Comparison of ENCODE assay signal across 1 cellular context in the genomic region with DNA sequence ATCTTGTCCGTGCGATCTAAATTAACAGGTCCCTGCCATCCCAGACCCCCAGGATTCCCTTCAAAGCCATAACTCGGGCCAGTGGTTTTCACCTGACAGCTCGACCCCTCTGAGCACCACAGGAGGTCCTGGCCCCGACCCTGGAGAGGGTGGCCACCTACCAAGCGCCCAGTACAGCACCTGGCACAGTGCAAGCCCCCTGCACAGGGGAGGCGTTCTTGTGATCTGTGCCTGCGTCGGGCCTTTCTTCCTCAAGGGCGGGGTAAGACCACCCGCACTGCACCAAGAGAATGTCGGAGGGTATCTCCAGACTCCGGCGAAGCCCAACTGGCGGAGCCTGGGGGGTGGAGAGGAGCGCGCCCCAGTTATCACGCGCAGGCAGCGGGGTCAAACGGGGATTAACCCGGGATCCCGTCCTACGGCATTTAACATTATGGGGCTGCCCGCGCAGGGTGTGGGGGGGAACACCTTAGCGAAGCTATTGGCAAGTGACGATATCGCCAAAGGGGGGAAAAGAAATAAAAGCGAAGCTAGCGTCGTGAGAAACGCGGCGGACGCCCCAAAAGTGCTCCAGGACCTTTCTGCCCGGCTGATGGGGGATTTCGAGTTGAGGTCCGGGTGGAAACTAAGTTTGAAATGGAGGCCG.
TF ChIP-seq lines count a peak whose summit lies in the region.

No MANE protein-coding gene starts in this region.

TF ChIP-seq in HepG2, 621 proteins besides CTCF, POLR2A, EP300 and RAD21 (continues in another document):
- TF ChIP-seq FOXA1 (IDR thresholded peaks at IDR 0.05) (no peak), FOXA1 (CRISPR knock-in tag; IDR thresholded peaks at IDR 0.05) (no peak), PCBP2 (optimal IDR thresholded peaks at IDR 0.05; ENCODE audit: low read depth, low read length, poor library complexity, severe bottlenecking) (no peak), ZNF562 (CRISPR knock-in tag; IDR thresholded peaks at IDR 0.05; ENCODE audit: borderline replicate concordance) (no peak), ZNF740 (CRISPR knock-in tag; IDR thresholded peaks at IDR 0.05) (no peak; the same call in 1 of the 2 replicates), MTF2 (CRISPR knock-in tag; IDR thresholded peaks at IDR 0.05; ENCODE audit: borderline replicate concordance) (no peak; the same call in 1 of the 2 replicates), MYNN (CRISPR knock-in tag; IDR thresholded peaks at IDR 0.05; ENCODE audit: low read depth) (0 out of 2 replicates have a peak, but pooled peaks have one; percentile 14), TAF15 (IDR thresholded peaks at IDR 0.05; ENCODE audit: low read depth, low read length, poor library complexity, severe bottlenecking) (no peak), PRMT3 (CRISPR knock-in tag; IDR thresholded peaks at IDR 0.05; ENCODE audit: borderline replicate concordance, low read depth) (no peak), ZNF7 (CRISPR knock-in tag; IDR thresholded peaks at IDR 0.05) (no peak), ATF1 (CRISPR knock-in tag; IDR thresholded peaks at IDR 0.05) (no peak), SOX5 (CRISPR knock-in tag; IDR thresholded peaks at IDR 0.05; ENCODE audit: borderline replicate concordance) (no peak), AKAP8 (CRISPR knock-in tag; IDR thresholded peaks at IDR 0.05) (no peak), ZNF674 (CRISPR knock-in tag; IDR thresholded peaks at IDR 0.05; ENCODE audit: low read depth) (no peak), THAP7 (CRISPR knock-in tag; IDR thresholded peaks at IDR 0.05) (no peak), ZNF12 (CRISPR knock-in tag; IDR thresholded peaks at IDR 0.05) (no peak), ZNF543 (CRISPR knock-in tag; IDR thresholded peaks at IDR 0.05) (no peak), ZNF253 (CRISPR knock-in tag; IDR thresholded peaks at IDR 0.05; ENCODE audit: borderline replicate concordance) (no peak), ZNF335 (CRISPR knock-in tag; IDR thresholded peaks at IDR 0.05) (no peak), SMARCE1 (IDR thresholded peaks at IDR 0.05; ENCODE audit: borderline replicate concordance) (no peak), ZNF17 (CRISPR knock-in tag; IDR thresholded peaks at IDR 0.05) (peak; percentile 33; the same call in 1 of the 2 replicates), ZNF274 (CRISPR knock-in tag; IDR thresholded peaks at IDR 0.05) (0 out of 2 replicates have a peak, but pooled peaks have one; percentile 67), SNAI1 (CRISPR knock-in tag; IDR thresholded peaks at IDR 0.05; ENCODE audit: borderline replicate concordance) (peak; percentile 28; the same call in 1 of the 2 replicates), HOXA3 (CRISPR knock-in tag; IDR thresholded peaks at IDR 0.05) (no peak), ZNF784 (CRISPR knock-in tag; IDR thresholded peaks at IDR 0.05; ENCODE audit: borderline replicate concordance) (no peak), ZSCAN20 (CRISPR knock-in tag; IDR thresholded peaks at IDR 0.05; ENCODE audit: borderline replicate concordance) (no peak), ISL2 (CRISPR knock-in tag; IDR thresholded peaks at IDR 0.05) (no peak), PHF20 (CRISPR knock-in tag; IDR thresholded peaks at IDR 0.05) (no peak), ZNF772 (CRISPR knock-in tag; IDR thresholded peaks at IDR 0.05) (no peak), MED1 (CRISPR knock-in tag; IDR thresholded peaks at IDR 0.05) (0 out of 2 replicates have a peak, but pooled peaks have one; percentile 0), PITX1 (CRISPR knock-in tag; IDR thresholded peaks at IDR 0.05) (no peak), NR2C2 (CRISPR knock-in tag; IDR thresholded peaks at IDR 0.05; ENCODE audit: borderline replicate concordance) (no peak), PTBP1 (IDR thresholded peaks at IDR 0.05; ENCODE audit: low read depth, low read length, poor library complexity, severe bottlenecking) (peak; percentile 56), ZNF800 (CRISPR knock-in tag; IDR thresholded peaks at IDR 0.05) (no peak), EED (CRISPR knock-in tag; IDR thresholded peaks at IDR 0.05) (no peak), JUNB (CRISPR knock-in tag; IDR thresholded peaks at IDR 0.05; ENCODE audit: borderline replicate concordance) (no peak), GLI4 (CRISPR knock-in tag; IDR thresholded peaks at IDR 0.05; ENCODE audit: borderline replicate concordance) (peak; percentile 68; the same call in 1 of the 2 replicates), ZNF660 (CRISPR knock-in tag; IDR thresholded peaks at IDR 0.05; ENCODE audit: borderline replicate concordance, low read depth) (no peak), ZFP36L2 (CRISPR knock-in tag; IDR thresholded peaks at IDR 0.05) (no peak), ZNF446 (CRISPR knock-in tag; IDR thresholded peaks at IDR 0.05) (no peak), CEBPG (CRISPR knock-in tag; IDR thresholded peaks at IDR 0.05) (no peak), ZNF816 (CRISPR knock-in tag; IDR thresholded peaks at IDR 0.05; ENCODE audit: borderline replicate concordance) (peak; percentile 90), TCF7 (IDR thresholded peaks at IDR 0.05; ENCODE audit: low read depth) (no peak), KDM2A (CRISPR knock-in tag; IDR thresholded peaks at IDR 0.05; ENCODE audit: borderline replicate concordance, low read depth) (no peak), HDAC6 (IDR thresholded peaks at IDR 0.05; ENCODE audit: low read depth, low read length) (no peak), FLYWCH1 (CRISPR knock-in tag; IDR thresholded peaks at IDR 0.05) (no peak)
- TF ChIP-seq, protein P1, sequence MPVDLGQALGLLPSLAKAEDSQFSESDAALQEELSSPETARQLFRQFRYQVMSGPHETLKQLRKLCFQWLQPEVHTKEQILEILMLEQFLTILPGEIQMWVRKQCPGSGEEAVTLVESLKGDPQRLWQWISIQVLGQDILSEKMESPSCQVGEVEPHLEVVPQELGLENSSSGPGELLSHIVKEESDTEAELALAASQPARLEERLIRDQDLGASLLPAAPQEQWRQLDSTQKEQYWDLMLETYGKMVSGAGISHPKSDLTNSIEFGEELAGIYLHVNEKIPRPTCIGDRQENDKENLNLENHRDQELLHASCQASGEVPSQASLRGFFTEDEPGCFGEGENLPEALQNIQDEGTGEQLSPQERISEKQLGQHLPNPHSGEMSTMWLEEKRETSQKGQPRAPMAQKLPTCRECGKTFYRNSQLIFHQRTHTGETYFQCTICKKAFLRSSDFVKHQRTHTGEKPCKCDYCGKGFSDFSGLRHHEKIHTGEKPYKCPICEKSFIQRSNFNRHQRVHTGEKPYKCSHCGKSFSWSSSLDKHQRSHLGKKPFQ (CRISPR knock-in tag; IDR thresholded peaks at IDR 0.05; ENCODE audit: insufficient replicate concordance), result no peak
- TF ChIP-seq, protein P2, sequence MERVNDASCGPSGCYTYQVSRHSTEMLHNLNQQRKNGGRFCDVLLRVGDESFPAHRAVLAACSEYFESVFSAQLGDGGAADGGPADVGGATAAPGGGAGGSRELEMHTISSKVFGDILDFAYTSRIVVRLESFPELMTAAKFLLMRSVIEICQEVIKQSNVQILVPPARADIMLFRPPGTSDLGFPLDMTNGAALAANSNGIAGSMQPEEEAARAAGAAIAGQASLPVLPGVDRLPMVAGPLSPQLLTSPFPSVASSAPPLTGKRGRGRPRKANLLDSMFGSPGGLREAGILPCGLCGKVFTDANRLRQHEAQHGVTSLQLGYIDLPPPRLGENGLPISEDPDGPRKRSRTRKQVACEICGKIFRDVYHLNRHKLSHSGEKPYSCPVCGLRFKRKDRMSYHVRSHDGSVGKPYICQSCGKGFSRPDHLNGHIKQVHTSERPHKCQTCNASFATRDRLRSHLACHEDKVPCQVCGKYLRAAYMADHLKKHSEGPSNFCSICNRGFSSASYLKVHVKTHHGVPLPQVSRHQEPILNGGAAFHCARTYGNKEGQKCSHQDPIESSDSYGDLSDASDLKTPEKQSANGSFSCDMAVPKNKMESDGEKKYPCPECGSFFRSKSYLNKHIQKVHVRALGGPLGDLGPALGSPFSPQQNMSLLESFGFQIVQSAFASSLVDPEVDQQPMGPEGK (CRISPR knock-in tag; IDR thresholded peaks at IDR 0.05), result peak; percentile 19; the same call in 1 of the 2 replicates
- TF ChIP-seq, protein P3, sequence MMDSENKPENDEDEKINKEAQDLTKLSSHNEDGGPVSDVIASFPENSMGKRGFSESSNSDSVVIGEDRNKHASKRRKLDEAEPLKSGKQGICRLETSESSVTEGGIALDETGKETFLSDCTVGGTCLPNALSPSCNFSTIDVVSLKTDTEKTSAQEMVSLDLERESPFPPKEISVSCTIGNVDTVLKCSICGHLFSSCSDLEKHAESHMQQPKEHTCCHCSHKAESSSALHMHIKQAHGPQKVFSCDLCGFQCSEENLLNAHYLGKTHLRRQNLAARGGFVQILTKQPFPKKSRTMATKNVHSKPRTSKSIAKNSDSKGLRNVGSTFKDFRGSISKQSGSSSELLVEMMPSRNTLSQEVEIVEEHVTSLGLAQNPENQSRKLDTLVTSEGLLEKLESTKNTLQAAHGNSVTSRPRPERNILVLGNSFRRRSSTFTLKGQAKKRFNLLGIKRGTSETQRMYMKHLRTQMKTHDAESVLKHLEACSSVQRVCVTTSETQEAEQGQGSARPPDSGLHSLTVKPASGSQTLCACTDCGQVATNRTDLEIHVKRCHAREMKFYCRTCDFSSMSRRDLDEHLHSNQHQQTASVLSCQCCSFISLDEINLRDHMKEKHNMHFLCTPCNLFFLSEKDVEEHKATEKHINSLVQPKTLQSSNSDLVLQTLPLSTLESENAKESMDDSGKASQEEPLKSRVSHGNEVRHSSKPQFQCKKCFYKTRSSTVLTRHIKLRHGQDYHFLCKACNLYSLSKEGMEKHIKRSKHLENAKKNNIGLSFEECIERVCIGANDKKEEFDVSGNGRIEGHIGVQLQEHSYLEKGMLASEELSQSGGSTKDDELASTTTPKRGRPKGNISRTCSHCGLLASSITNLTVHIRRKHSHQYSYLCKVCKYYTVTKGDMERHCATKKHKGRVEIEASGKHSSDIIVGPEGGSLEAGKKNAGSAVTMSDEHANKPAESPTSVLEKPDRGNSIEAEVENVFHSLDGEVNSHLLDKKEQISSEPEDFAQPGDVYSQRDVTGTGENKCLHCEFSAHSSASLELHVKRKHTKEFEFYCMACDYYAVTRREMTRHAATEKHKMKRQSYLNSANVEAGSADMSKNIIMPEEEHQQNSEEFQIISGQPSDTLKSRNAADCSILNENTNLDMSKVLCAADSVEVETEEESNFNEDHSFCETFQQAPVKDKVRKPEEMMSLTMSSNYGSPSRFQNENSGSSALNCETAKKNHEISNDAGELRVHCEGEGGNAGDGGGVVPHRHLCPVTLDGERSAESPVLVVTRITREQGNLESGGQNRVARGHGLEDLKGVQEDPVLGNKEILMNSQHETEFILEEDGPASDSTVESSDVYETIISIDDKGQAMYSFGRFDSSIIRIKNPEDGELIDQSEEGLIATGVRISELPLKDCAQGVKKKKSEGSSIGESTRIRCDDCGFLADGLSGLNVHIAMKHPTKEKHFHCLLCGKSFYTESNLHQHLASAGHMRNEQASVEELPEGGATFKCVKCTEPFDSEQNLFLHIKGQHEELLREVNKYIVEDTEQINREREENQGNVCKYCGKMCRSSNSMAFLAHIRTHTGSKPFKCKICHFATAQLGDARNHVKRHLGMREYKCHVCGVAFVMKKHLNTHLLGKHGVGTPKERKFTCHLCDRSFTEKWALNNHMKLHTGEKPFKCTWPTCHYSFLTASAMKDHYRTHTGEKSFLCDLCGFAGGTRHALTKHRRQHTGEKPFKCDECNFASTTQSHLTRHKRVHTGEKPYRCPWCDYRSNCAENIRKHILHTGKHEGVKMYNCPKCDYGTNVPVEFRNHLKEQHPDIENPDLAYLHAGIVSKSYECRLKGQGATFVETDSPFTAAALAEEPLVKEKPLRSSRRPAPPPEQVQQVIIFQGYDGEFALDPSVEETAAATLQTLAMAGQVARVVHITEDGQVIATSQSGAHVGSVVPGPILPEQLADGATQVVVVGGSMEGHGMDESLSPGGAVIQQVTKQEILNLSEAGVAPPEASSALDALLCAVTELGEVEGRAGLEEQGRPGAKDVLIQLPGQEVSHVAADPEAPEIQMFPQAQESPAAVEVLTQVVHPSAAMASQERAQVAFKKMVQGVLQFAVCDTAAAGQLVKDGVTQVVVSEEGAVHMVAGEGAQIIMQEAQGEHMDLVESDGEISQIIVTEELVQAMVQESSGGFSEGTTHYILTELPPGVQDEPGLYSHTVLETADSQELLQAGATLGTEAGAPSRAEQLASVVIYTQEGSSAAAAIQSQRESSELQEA (CRISPR knock-in tag; IDR thresholded peaks at IDR 0.05; ENCODE audit: not compliant biosample characterization), result peak; percentile 34
